ENCODE assay signal across 20 cellular contexts in genomic region chr2:176508374-176508773, GRCh38.
DNase-seq lines count a peak whose midpoint lies in the region; ATAC-seq and TF ChIP-seq lines count a peak whose summit lies in the region.
"Had no signal": no experiment of that assay in that cellular context is flagged by ENCODE, and none has a peak within 500 bp of the region (broad histone marks: within the 10 kb centered on the region; RNA-seq: fewer than 3 reads in every experiment).

No MANE protein-coding gene starts in this region.

- no peak overlapping the region for H3K4me3 ChIP-seq in Karpas-422 (ENCODE audit: low read length)
- no peak overlapping the region for H3K4me3 ChIP-seq in osteoblast (ENCODE audit: insufficient read depth, low read length)
- H3K4me3 ChIP-seq: cardiac muscle cell, SJCRH30, skin epidermis had no signal

- H3K4me1 ChIP-seq in Karpas-422 (ENCODE audit: low read length) (peaks cover 9% of the 10 kb centered on the region), osteoblast (ENCODE audit: insufficient read depth, low read length) (peaks cover 22% of the 10 kb centered on the region)
- H3K4me1 ChIP-seq: SJCRH30 had no signal

- DNase-seq in Karpas-422 (no peak), osteoblast (ENCODE audit: insufficient read length, low spot score, missing footprints) (no peak), NCI-H2029 treated with DMSO at 0.1 percent for 48 hours (lab: John Stamatoyannopoulos, UW) (no peak), CD1c-positive myeloid dendritic cell (ENCODE audit: extremely low spot score) (no peak)
- DNase-seq: activated CD4-positive, alpha-beta T cell treated with anti-CD3 and anti-CD28 coated beads, Interleukin-2, amount 50 U/mL, for 1 hour; activated naive CD4-positive, alpha-beta T cell treated with anti-CD3 and anti-CD28 coated beads for 36 hours; dermis blood vessel endothelial cell; DMS79 treated with DMSO at 0.1 percent for 48 hours; glutamatergic neuron; HCEC 1CT; NK-92 treated with Interleukin-12 subunit alpha and Interleukin-12 subunit beta, amount 100 ng/mL, for 24 hours; SJCRH30; stimulated activated CD4-positive, alpha-beta T cell treated with anti-CD3 and anti-CD28 coated beads, Interleukin-2, amount 100 ng/mL, for 24 hours; T-cell had no signal

- no peaks in the 10 kb centered on the region for H4K20me1 ChIP-seq in Karpas-422 (ENCODE audit: insufficient read depth, low read depth, low read length)
- H4K20me1 ChIP-seq in osteoblast (ENCODE audit: insufficient read depth, low read length): no peaks in the 10 kb centered on the region

- H3K36me3 ChIP-seq in Karpas-422 (ENCODE audit: insufficient read depth, low read length) (no peaks in the 10 kb centered on the region), osteoblast (ENCODE audit: insufficient read depth, low read length) (no peaks in the 10 kb centered on the region)
- H3K36me3 ChIP-seq: cardiac muscle cell, SJCRH30 had no signal

- H3K9me3 ChIP-seq in Karpas-422 (ENCODE audit: low read length) (no peaks in the 10 kb centered on the region), osteoblast (ENCODE audit: low read depth, low read length) (no peaks in the 10 kb centered on the region)
- H3K9me3 ChIP-seq: SJCRH30 had no signal

- no peak for TF ChIP-seq CTCF in osteoblast (IDR thresholded peaks at IDR 0.05; ENCODE audit: extremely low read depth, low read depth, low read length)

- H3K27me3 ChIP-seq in Karpas-422 (ENCODE audit: low read length): no peaks in the 10 kb centered on the region
- peaks cover 8% of the 10 kb centered on the region for H3K27me3 ChIP-seq in osteoblast (ENCODE audit: insufficient read depth, low read length)
- H3K27me3 ChIP-seq: SJCRH30 had no signal

- ATAC-seq in GM19351 (IDR thresholded peaks at IDR 0.05; ENCODE audit: unreplicated experiment): peak; percentile 52
- ATAC-seq in HG02798 (IDR thresholded peaks at IDR 0.05; ENCODE audit: poor library complexity, unreplicated experiment): peak; percentile 35
- ATAC-seq in GM21423 (IDR thresholded peaks at IDR 0.05; ENCODE audit: unreplicated experiment): no peak
- ATAC-seq: T-cell had no signal

- peak overlapping the region; percentile 30; the same call in 1 of the 2 replicates for H2AFZ ChIP-seq in Karpas-422 (ENCODE audit: low read length)
- H2AFZ ChIP-seq in osteoblast (ENCODE audit: low read length): peak overlapping the region; percentile 11

- no peaks in the 10 kb centered on the region for H3K9me2 ChIP-seq in Karpas-422 (replicated peaks; ENCODE audit: insufficient read depth, low read length)

- H3K27ac ChIP-seq in Karpas-422 (ENCODE audit: low read length) (no peak overlapping the region), osteoblast (ENCODE audit: low read depth, low read length) (no peak overlapping the region)
- H3K27ac ChIP-seq: cardiac muscle cell, HL-60, SJCRH30 had no signal

- no peaks in the 10 kb centered on the region for H3K79me2 ChIP-seq in Karpas-422 (ENCODE audit: low read length)
- H3K79me2 ChIP-seq in osteoblast (ENCODE audit: insufficient read depth, low read length): no peaks in the 10 kb centered on the region

- H3K4me2 ChIP-seq in Karpas-422 (ENCODE audit: low read depth, low read length, poor library complexity, severe bottlenecking) (no peak overlapping the region), osteoblast (ENCODE audit: insufficient read depth, low read length) (no peak overlapping the region)

- no peak overlapping the region for H3K9ac ChIP-seq in Karpas-422 (ENCODE audit: low read length)
